8 cellular contexts compared by ENCODE assay signal in the genomic region with DNA sequence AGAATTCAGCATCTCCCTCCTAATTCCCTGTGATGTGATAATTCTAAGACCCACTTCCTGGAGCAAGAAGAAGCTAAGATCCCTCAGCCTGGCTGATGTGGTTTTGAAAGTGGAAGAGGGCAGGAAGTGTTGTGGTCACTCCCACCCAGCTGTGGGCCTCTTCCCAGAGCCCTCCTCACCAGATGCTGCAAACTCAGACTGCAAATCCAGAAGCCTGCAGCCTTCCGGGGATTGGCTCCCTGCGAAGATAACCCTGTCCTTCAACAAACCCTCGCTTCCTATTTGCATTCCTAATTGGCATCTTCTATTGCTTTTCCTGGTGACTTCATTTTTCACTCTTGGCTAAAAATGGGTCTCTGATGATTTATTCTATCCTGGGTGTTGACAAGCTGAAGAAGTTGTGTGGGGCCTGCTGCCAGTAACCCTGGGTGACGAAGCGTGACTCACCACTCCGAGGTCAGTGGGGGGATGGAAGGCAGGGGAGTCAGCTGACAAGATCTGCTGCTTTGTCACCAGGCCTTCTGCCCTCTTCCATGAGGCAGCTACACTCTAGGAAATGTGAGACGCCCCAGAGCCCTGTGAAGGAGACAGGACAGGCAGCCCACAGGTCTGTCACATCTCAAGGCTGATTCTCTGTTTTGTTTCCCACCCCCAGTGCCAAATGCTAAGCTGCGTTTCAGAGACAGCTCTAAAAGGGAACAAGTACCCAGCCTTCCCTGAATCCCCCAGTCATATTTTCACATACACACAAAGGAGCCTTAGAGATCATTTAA.
A peak's percentile ranks its signal among the peaks of the same experiment; 100 is the strongest.
DNase-seq lines count a peak whose midpoint lies in the region; ATAC-seq and TF ChIP-seq lines count a peak whose summit lies in the region.

No MANE protein-coding gene starts in this region.

- no TSS peak for BruUV-seq in PC-3 (replicated peaks; lab: Mats Ljungman, UMichigan)

- H3K27me3 ChIP-seq in BLaER1 treated with 17β-estradiol and CSF1 and Interleukin-3, amounts not matched to agents 10 nM and 100 nM, result no peaks in the 10 kb centered on the region
- H3K27me3 ChIP-seq in HUES48 (ENCODE audit: control insufficient read depth, insufficient read depth, low read length) (no peaks in the 10 kb centered on the region), PC-3 (ENCODE audit: low read length) (no peaks in the 10 kb centered on the region), esophagus (ENCODE audit: control insufficient read depth in 1 of 2, insufficient read depth in 2 of 2, low read length in 2 of 2) (no peaks in the 10 kb centered on the region)

- H3K4me1 Mint-ChIP-seq in activated T-cell treated with anti-CD3 and anti-CD28 coated beads, Interleukin-2, amount 50 U/mL, for 24 hours (ENCODE audit: low read depth), result peaks cover 53% of the 10 kb centered on the region

- peak overlapping the region; percentile 45 for H3K4me3 Mint-ChIP-seq in activated T-cell treated with anti-CD3 and anti-CD28 coated beads, Interleukin-2, amount 50 U/mL, for 24 hours

- no peaks in the 10 kb centered on the region for H3K27me3 Mint-ChIP-seq in activated T-cell treated with anti-CD3 and anti-CD28 coated beads, Interleukin-2, amount 50 U/mL, for 24 hours

- ATAC-seq in GM19468 (IDR thresholded peaks at IDR 0.05; ENCODE audit: extremely low read depth, unreplicated experiment) (peak; percentile 67), PC-3 (peak; percentile 85)

- H2AFZ ChIP-seq in PC-3 (ENCODE audit: low read length), result no peak overlapping the region

- H4K20me1 ChIP-seq in BLaER1 treated with 17β-estradiol and CSF1 and Interleukin-3, amounts not matched to agents 10 nM and 100 nM, result no peaks in the 10 kb centered on the region
- no peaks in the 10 kb centered on the region for H4K20me1 ChIP-seq in PC-3 (ENCODE audit: low read length)

- H3K9me2 ChIP-seq in PC-3 (replicated peaks; ENCODE audit: low read length), result no peaks in the 10 kb centered on the region

- WGBS in esophagus, 2 donors, result 6 to 7% methylated on average over 8 of the region's 8 CpGs

- peaks cover 53 to 72% (median 58%) of the 10 kb centered on the region in 10 experiments for H3K4me1 ChIP-seq in BLaER1 treated with 17β-estradiol and CSF1 and Interleukin-3, amounts not matched to agents 10 nM and 100 nM
- peaks cover 31% of the 10 kb centered on the region for H3K4me1 ChIP-seq in HUES48 (ENCODE audit: control insufficient read depth, insufficient read depth, low read length)
- H3K4me1 ChIP-seq in PC-3 (ENCODE audit: insufficient read depth, low read length), result peaks cover 43% of the 10 kb centered on the region
- H3K4me1 ChIP-seq in esophagus (ENCODE audit: control insufficient read depth in 2 of 2, insufficient read depth in 2 of 2, low read length in 1 of 2), result peaks cover 0 to 12% of the 10 kb centered on the region in 2 donors

- peaks cover 0 to 3% (median 0%) of the 10 kb centered on the region in 11 experiments; a peak in 1 of 22 replicates for H3K36me3 ChIP-seq in BLaER1 treated with 17β-estradiol and CSF1 and Interleukin-3, amounts not matched to agents 10 nM and 100 nM
- H3K36me3 ChIP-seq in HUES48 (ENCODE audit: control insufficient read depth, insufficient read depth, low read length), result no peaks in the 10 kb centered on the region
- H3K36me3 ChIP-seq in PC-3 (ENCODE audit: low read depth, low read length), result no peaks in the 10 kb centered on the region; the same call in 1 of the 2 replicates
- no peaks in the 10 kb centered on the region for H3K36me3 ChIP-seq in esophagus (ENCODE audit: control insufficient read depth in 2 of 2, insufficient read depth in 2 of 2, low read length in 1 of 2)

- POLR2A ChIA-PET in PC-3 (lab: Charles Lee; ENCODE audit: unreplicated experiment), result interaction anchor here (1.4 kb wide), 1 partner anchor 439 kb away, joined by 7 read pairs; the partner anchor contains the start of gene MINDY2

- H3K27ac Mint-ChIP-seq in activated T-cell treated with anti-CD3 and anti-CD28 coated beads, Interleukin-2, amount 50 U/mL, for 24 hours, result peak overlapping the region; percentile 97

- TF ChIP-seq CTCF in PC-3 (conservative IDR thresholded peaks at IDR 0.05; ENCODE audit: low read depth, low read length), result no peak

- H3K4me3 ChIP-seq in BLaER1 treated with 17β-estradiol and CSF1 and Interleukin-3, amounts not matched to agents 10 nM and 100 nM, result peak overlapping the region in 5 of 10 experiments; percentile 35 to 52 (median 43); a peak in 8 of 20 replicates
- H3K4me3 ChIP-seq in HUES48 (ENCODE audit: low read depth, low read length) (no peak overlapping the region), PC-3 (ENCODE audit: low read length) (peak overlapping the region; percentile 43), esophagus (ENCODE audit: low read depth in 1 of 2, low read length in 2 of 2) (no peak overlapping the region)

- CTCF ChIA-PET in PC-3 (lab: Charles Lee), result interaction anchor here (0.5 to 0.7 kb wide), 2 partner anchors 132 to 137 kb away, joined by 3 read pairs; no protein-coding TSS in a partner anchor

- H3K4me2 ChIP-seq in BLaER1 treated with 17β-estradiol and CSF1 and Interleukin-3, amounts not matched to agents 10 nM and 100 nM, result peak overlapping the region; percentile 89 to 97 (median 94)
- peak overlapping the region; percentile 75 for H3K4me2 ChIP-seq in PC-3 (ENCODE audit: low read length)

- H3K79me2 ChIP-seq in PC-3 (ENCODE audit: low read length), result no peaks in the 10 kb centered on the region

- H3K9ac ChIP-seq in BLaER1 treated with 17β-estradiol and CSF1 and Interleukin-3, amounts not matched to agents 10 nM and 100 nM, result peak overlapping the region; percentile 72 to 86 (median 79)
- H3K9ac ChIP-seq in HUES48 (ENCODE audit: low read depth, low read length) (no peak overlapping the region), PC-3 (ENCODE audit: low read length) (peak overlapping the region; percentile 96)

- peak; percentile 97 for DNase-seq in PC-3
- peak; percentile 89 for DNase-seq in activated T-cell treated with anti-CD3 and anti-CD28 coated beads, Interleukin-2, amount 50 U/mL, for 24 hours
- DNase-seq in myocyte (ENCODE audit: low read depth), result peak; percentile 100
- peak; percentile 63 to 72 for DNase-seq in stimulated activated CD8-positive, alpha-beta memory T cell treated with anti-CD3 and anti-CD28 coated beads, Interleukin-7, amount 100 ng/mL, for 1 hour (ENCODE audit: low read depth in 2 of 2)

- H3K9me3 ChIP-seq in BLaER1 treated with 17β-estradiol and CSF1 and Interleukin-3, amounts not matched to agents 10 nM and 100 nM (replicated peaks in 1 of 11), result peaks cover 8 to 12% (median 11%) of the 10 kb centered on the region in 11 experiments
- H3K9me3 ChIP-seq in HUES48 (ENCODE audit: control insufficient read depth, insufficient read depth, low read length) (no peaks in the 10 kb centered on the region), PC-3 (ENCODE audit: low read length) (no peaks in the 10 kb centered on the region), esophagus (ENCODE audit: control insufficient read depth in 2 of 2, insufficient read depth in 1 of 2, low read depth in 1 of 2, low read length in 1 of 2) (no peaks in the 10 kb centered on the region)

- H3K9me3 Mint-ChIP-seq in activated T-cell treated with anti-CD3 and anti-CD28 coated beads, Interleukin-2, amount 50 U/mL, for 24 hours, result peaks cover 7% of the 10 kb centered on the region

- H3F3A ChIP-seq in PC-3 (ENCODE audit: low read length, unreplicated experiment), result peaks cover 4% of the 10 kb centered on the region

- intact Hi-C loops in PC-3 (cut with micrococcal nuclease), result loop anchor here (1.0 to 5.0 kb wide), 3 partner anchors 45 to 417 kb away; partner anchors contain the start of gene ADAM10

- H3K36me3 Mint-ChIP-seq in activated T-cell treated with anti-CD3 and anti-CD28 coated beads, Interleukin-2, amount 50 U/mL, for 24 hours (ENCODE audit: low read depth), result no peaks in the 10 kb centered on the region

- peak overlapping the region; percentile 81 to 98 (median 91) for H3K27ac ChIP-seq in BLaER1 treated with 17β-estradiol and CSF1 and Interleukin-3, amounts not matched to agents 10 nM and 100 nM
- H3K27ac ChIP-seq in HUES48 (ENCODE audit: low read depth, low read length), result peak overlapping the region; percentile 88
- peak overlapping the region; percentile 100 for H3K27ac ChIP-seq in PC-3 (ENCODE audit: low read length)
- peak overlapping the region; percentile 91 to 94 for H3K27ac ChIP-seq in esophagus (ENCODE audit: low read depth in 2 of 2, low read length in 1 of 2)
